ENCODE assay signal across 9 cellular contexts in genomic region chr2:26764906-26765305, GRCh38. TPM values are rescaled to one million over a fixed set of nuclear protein-coding genes. Genes with fewer than 3 reads are reported as not detected.
A peak's percentile ranks its signal among the peaks of the same experiment; 100 is the strongest.
DNase-seq lines count a peak whose midpoint lies in the region; ATAC-seq, FAIRE-seq and TF ChIP-seq lines count a peak whose summit lies in the region.
"Had no signal": no experiment of that assay in that cellular context is flagged by ENCODE, and none has a peak within 500 bp of the region (broad histone marks: within the 10 kb centered on the region; RNA-seq: fewer than 3 reads in every experiment).

No MANE protein-coding gene starts in this region.

- peak overlapping the region; percentile 78 for H3K4me3 ChIP-seq in HL-60 (replicated peaks; ENCODE audit: insufficient read depth, low read length)
- peak overlapping the region; percentile 83 for H3K4me3 ChIP-seq in iPS-15b (ENCODE audit: low read depth, low read length)
- H3K4me3 ChIP-seq in spleen = peak overlapping the region; percentile 60 to 93 (median 82)

- H3K4me1 ChIP-seq in iPS-15b (ENCODE audit: control insufficient read depth, insufficient read depth, low read length) (peaks cover 5% of the 10 kb centered on the region), spleen (peaks cover 21 to 66% (median 55%) of the 10 kb centered on the region in 6 donors)

- peaks cover 2% of the 10 kb centered on the region for H3K27me3 Mint-ChIP-seq in activated T-helper 1 cell treated with anti-CD3 and anti-CD28 coated beads, Interleukin-12 subunit alpha, Interleukin-12 subunit beta, Interleukin-2, Interleukin-4 antibody, amounts not matched to agents 30 ng/mL and 10 ng/mL and 1 ng/mL, durations not matched to agents 14 hours and 24 hours and 36 hours (ENCODE audit: insufficient read depth)

- peaks cover 2% of the 10 kb centered on the region for H3K27me3 ChIP-seq in HL-60 (ENCODE audit: insufficient read depth, poor library complexity, severe bottlenecking)
- H3K27me3 ChIP-seq in iPS-15b (ENCODE audit: control insufficient read depth, insufficient read depth, low read length) = peaks cover 12% of the 10 kb centered on the region
- H3K27me3 ChIP-seq in spleen (replicated peaks in 1 of 7) = no peaks in the 10 kb centered on the region

- H3K9me3 ChIP-seq in iPS-15b (ENCODE audit: control insufficient read depth, insufficient read depth, low read length) = no peaks in the 10 kb centered on the region
- H3K9me3 ChIP-seq in spleen = no peaks in the 10 kb centered on the region

- 32 to 67% (median 46%) methylated on average over 3 of the region's 3 CpGs for WGBS in spleen, 5 donors

- intact Hi-C loops in activated T-helper 1 cell treated with anti-CD3 and anti-CD28 coated beads, Interleukin-12 subunit alpha, Interleukin-12 subunit beta, Interleukin-2, Interleukin-4 antibody, amounts not matched to agents 30 ng/mL and 10 ng/mL and 1 ng/mL, durations not matched to agents 14 hours and 24 hours and 36 hours (cut with micrococcal nuclease) = loop anchor here (1.0 kb wide), 2 partner anchors 20 to 267 kb away; partner anchors contain the start of gene TMEM214
- intact Hi-C loops in spleen (cut with DNase I; ENCODE audit: low total_unique reads) = no loop called here

- TF ChIP-seq CTCF in HL-60 (IDR thresholded peaks at IDR 0.05; ENCODE audit: insufficient read depth, low read length) = no peak
- no peak for TF ChIP-seq CTCF in spleen (IDR thresholded peaks at IDR 0.05 in 8 of 11, conservative IDR thresholded peaks at IDR 0.05 in 3 of 11)

- TF ChIP-seq POLR2A in spleen (IDR thresholded peaks at IDR 0.05) = no peak

- H3K27ac ChIP-seq in HL-60 (replicated peaks) = no peak overlapping the region
- H3K27ac ChIP-seq in spleen = peak overlapping the region; percentile 49 to 95 (median 92)

- no peak for FAIRE-seq in urothelium cell line (lab: Jason Lieb, UNC)
- FAIRE-seq: endometrium had no signal

- H3K36me3 Mint-ChIP-seq in activated T-helper 1 cell treated with anti-CD3 and anti-CD28 coated beads, Interleukin-12 subunit alpha, Interleukin-12 subunit beta, Interleukin-2, Interleukin-4 antibody, amounts not matched to agents 30 ng/mL and 10 ng/mL and 1 ng/mL, durations not matched to agents 14 hours and 24 hours and 36 hours (ENCODE audit: low read depth) = peaks cover 4% of the 10 kb centered on the region

- peak overlapping the region; percentile 81 for H3K9ac ChIP-seq in iPS-15b (ENCODE audit: low read depth, low read length)

- DNase-seq in HL-60 (ENCODE audit: low read depth in 1 of 2, low spot score in 1 of 2) (no peak), spleen (no peak), cerebellum (ENCODE audit: low spot score) (no peak), NCI-H1092 treated with DMSO at 0.1 percent for 48 hours (lab: John Stamatoyannopoulos, UW) (no peak), urothelium cell line (ENCODE audit: low spot score) (no peak)
- DNase-seq in activated T-helper 1 cell treated with anti-CD3 and anti-CD28 coated beads, Interleukin-12 subunit alpha, Interleukin-12 subunit beta, Interleukin-2, Interleukin-4 antibody, amounts not matched to agents 30 ng/mL and 10 ng/mL and 1 ng/mL, durations not matched to agents 14 hours and 24 hours and 36 hours (ENCODE audit: low spot score) = no peak

- no peaks in the 10 kb centered on the region for H3K9me3 Mint-ChIP-seq in activated T-helper 1 cell treated with anti-CD3 and anti-CD28 coated beads, Interleukin-12 subunit alpha, Interleukin-12 subunit beta, Interleukin-2, Interleukin-4 antibody, amounts not matched to agents 30 ng/mL and 10 ng/mL and 1 ng/mL, durations not matched to agents 14 hours and 24 hours and 36 hours

- H3K27ac Mint-ChIP-seq in activated T-helper 1 cell treated with anti-CD3 and anti-CD28 coated beads, Interleukin-12 subunit alpha, Interleukin-12 subunit beta, Interleukin-2, Interleukin-4 antibody, amounts not matched to agents 30 ng/mL and 10 ng/mL and 1 ng/mL, durations not matched to agents 14 hours and 24 hours and 36 hours = peak overlapping the region; percentile 79

- no peak for ATAC-seq in GM21360 (IDR thresholded peaks at IDR 0.05; ENCODE audit: unreplicated experiment)

- no peaks in the 10 kb centered on the region for H3K36me3 ChIP-seq in iPS-15b (ENCODE audit: control insufficient read depth, insufficient read depth, low read length)
- H3K36me3 ChIP-seq in spleen = peaks cover 0 to 23% (median 0%) of the 10 kb centered on the region in 6 donors

- H3K4me1 Mint-ChIP-seq in activated T-helper 1 cell treated with anti-CD3 and anti-CD28 coated beads, Interleukin-12 subunit alpha, Interleukin-12 subunit beta, Interleukin-2, Interleukin-4 antibody, amounts not matched to agents 30 ng/mL and 10 ng/mL and 1 ng/mL, durations not matched to agents 14 hours and 24 hours and 36 hours (ENCODE audit: low read depth) = peaks cover 38% of the 10 kb centered on the region

- peak overlapping the region; percentile 87 for H3K4me3 Mint-ChIP-seq in activated T-helper 1 cell treated with anti-CD3 and anti-CD28 coated beads, Interleukin-12 subunit alpha, Interleukin-12 subunit beta, Interleukin-2, Interleukin-4 antibody, amounts not matched to agents 30 ng/mL and 10 ng/mL and 1 ng/mL, durations not matched to agents 14 hours and 24 hours and 36 hours

RNA-seq across cellular contexts. Expression of gene SLC35F6, which starts 0.8 kb away (rescaled TPM):
- total RNA-seq in activated T-helper 1 cell treated with anti-CD3 and anti-CD28 coated beads, Interleukin-12 subunit alpha, Interleukin-12 subunit beta, Interleukin-2, Interleukin-4 antibody, amounts not matched to agents 30 ng/mL and 10 ng/mL and 1 ng/mL, durations not matched to agents 14 hours and 24 hours and 36 hours = 14.3 and 14.5 TPM in 2 replicates
- total RNA-seq in spleen (10 to 100 TPM; 28.3 to 50.2 (median 40.0) TPM), cerebellum (18.3 TPM)
- 10 to 100 TPM in 1 of 3 donors, 1 to 10 TPM in 2; 5.3 to 10.9 (median 7.0) TPM for polyA plus RNA-seq in spleen

RNA-seq across cellular contexts. Expression of gene CENPA, which starts 20.9 kb away (rescaled TPM):
- 16.6 and 19.7 TPM in 2 replicates for total RNA-seq in activated T-helper 1 cell treated with anti-CD3 and anti-CD28 coated beads, Interleukin-12 subunit alpha, Interleukin-12 subunit beta, Interleukin-2, Interleukin-4 antibody, amounts not matched to agents 30 ng/mL and 10 ng/mL and 1 ng/mL, durations not matched to agents 14 hours and 24 hours and 36 hours
- total RNA-seq in spleen (1 to 10 TPM in 6 of 7 donors, not detected in 1; 1.1 to 7.3 (median 4.2) TPM), cerebellum (4.6 TPM)
- polyA plus RNA-seq in spleen = 1 to 10 TPM in 2 of 3 donors, under 1 TPM in 1; 0.80 to 5.5 (median 2.5) TPM
